In the genomic region with DNA sequence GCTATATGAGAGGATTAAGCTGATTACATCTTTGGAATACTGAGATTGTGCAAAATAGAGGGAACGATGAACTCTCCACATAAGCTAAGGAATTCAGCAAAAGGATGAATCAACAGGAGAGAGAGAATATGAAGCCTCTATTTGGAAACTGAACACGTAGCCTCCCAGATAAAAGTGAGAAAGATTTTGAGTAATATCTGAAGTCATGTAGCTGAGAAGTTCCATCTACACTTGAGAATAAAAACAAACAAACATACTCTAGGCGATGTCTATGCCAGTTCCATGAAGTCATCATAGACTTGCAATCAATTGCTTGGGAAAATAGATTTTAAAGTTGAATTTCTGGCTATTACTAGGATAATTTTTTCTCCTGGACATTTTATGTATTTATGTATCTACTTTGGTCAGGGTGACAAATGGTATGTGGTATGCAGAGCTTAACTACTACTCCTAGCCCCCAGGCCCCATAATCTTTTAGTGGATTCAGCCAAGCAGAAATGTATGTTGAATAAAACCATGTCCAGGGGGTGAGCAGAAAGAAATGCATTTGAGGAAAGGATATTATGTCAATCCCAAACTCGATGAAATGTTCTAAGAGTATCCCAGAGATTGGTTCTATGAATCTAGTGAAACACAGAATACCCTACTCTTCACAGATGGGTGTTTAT, we compare ENCODE assay signal across 21 cellular contexts.
DNase-seq lines count a peak whose midpoint lies in the region; ATAC-seq and TF ChIP-seq lines count a peak whose summit lies in the region.
"Had no signal": no experiment of that assay in that cellular context is flagged by ENCODE, and none has a peak within 500 bp of the region (broad histone marks: within the 10 kb centered on the region; RNA-seq: fewer than 3 reads in every experiment).

No MANE protein-coding gene starts in this region.

- H3K9me3 ChIP-seq in adipocyte (ENCODE audit: control insufficient read depth, low read length) = no peaks in the 10 kb centered on the region
- H3K9me3 ChIP-seq in thyroid gland = no peaks in the 10 kb centered on the region
- H3K9me3 ChIP-seq: tibial artery had no signal

- 80 to 84% methylated on average over 4 of the region's 4 CpGs for WGBS in thyroid gland, 2 donors

- H3K27me3 ChIP-seq in adipocyte (replicated peaks; ENCODE audit: control insufficient read depth, insufficient read depth, low read length) = no peaks in the 10 kb centered on the region
- H3K27me3 ChIP-seq in thyroid gland = no peaks in the 10 kb centered on the region
- H3K27me3 ChIP-seq: tibial artery had no signal

- H3K27ac ChIP-seq in thyroid gland = no peak overlapping the region
- H3K27ac ChIP-seq: tibial artery had no signal

- ATAC-seq in GM21717 (IDR thresholded peaks at IDR 0.05; ENCODE audit: unreplicated experiment) = no peak
- ATAC-seq: natural killer cell treated with Interleukin-12 subunit alpha and Interleukin-12 subunit beta and Interleukin-15 and Interleukin-18, amount 100 ng/mL, for 72 hours had no signal

- TF ChIP-seq CTCF in fibroblast of mammary gland (conservative IDR thresholded peaks at IDR 0.05; ENCODE audit: control insufficient read depth, insufficient read depth, low read depth, low read length) = no peak
- TF ChIP-seq CTCF in thyroid gland (IDR thresholded peaks at IDR 0.05) = no peak

- no peak overlapping the region for H3K4me3 ChIP-seq in adipocyte (ENCODE audit: low read length)
- H3K4me3 ChIP-seq in fibroblast of mammary gland (ENCODE audit: control insufficient read depth, low read depth, low read length) = no peak overlapping the region
- no peak overlapping the region for H3K4me3 ChIP-seq in skeletal muscle cell (ENCODE audit: low read depth, low read length)
- H3K4me3 ChIP-seq in thyroid gland (replicated peaks in 1 of 3) = no peak overlapping the region
- H3K4me3 ChIP-seq: tibial artery had no signal

- H3K9me3 Mint-ChIP-seq in T-helper 2 cell treated with Interferon-gamma antibody and Interleukin-4, amounts not matched to agents 5 μg/mL and 100 μg/mL, for 36 hours = peaks cover 4% of the 10 kb centered on the region
- H3K9me3 Mint-ChIP-seq: activated T-helper 1 cell treated with anti-CD3 and anti-CD28 coated beads, Interleukin-12 subunit alpha, Interleukin-12 subunit beta, Interleukin-2, Interleukin-4 antibody, amounts not matched to agents 30 ng/mL and 10 ng/mL and 1 ng/mL, durations not matched to agents 14 hours and 24 hours and 36 hours had no signal

- H3K36me3 ChIP-seq in adipocyte (ENCODE audit: control insufficient read depth, insufficient read depth, low read length, severe bottlenecking) (no peaks in the 10 kb centered on the region), thyroid gland (no peaks in the 10 kb centered on the region)
- H3K36me3 ChIP-seq: tibial artery had no signal

- intact Hi-C loops in thyroid gland (cut with DNase I) = no loop called here

- no peaks in the 10 kb centered on the region for H3K27me3 Mint-ChIP-seq in T-helper 2 cell treated with Interferon-gamma antibody and Interleukin-4, amounts not matched to agents 5 μg/mL and 100 μg/mL, for 36 hours (ENCODE audit: low read depth)
- H3K27me3 Mint-ChIP-seq: activated naive CD8-positive, alpha-beta T cell treated with anti-CD3 and anti-CD28 coated beads, Interleukin-2, amount 10 ng/mL, durations not matched to agents 7 days and 5 days; CD4-positive, CD25-positive, alpha-beta regulatory T cell; natural killer cell treated with Interleukin-12 subunit alpha and Interleukin-12 subunit beta and Interleukin-15 and Interleukin-18, amount 100 ng/mL, for 72 hours; progenitor cell of endocrine pancreas had no signal

- no peaks in the 10 kb centered on the region for H3K36me3 Mint-ChIP-seq in T-helper 2 cell treated with Interferon-gamma antibody and Interleukin-4, amounts not matched to agents 5 μg/mL and 100 μg/mL, for 36 hours (ENCODE audit: low read depth)
- H3K36me3 Mint-ChIP-seq: activated naive CD8-positive, alpha-beta T cell treated with anti-CD3 and anti-CD28 coated beads, Interleukin-2, amount 10 ng/mL, durations not matched to agents 7 days and 5 days; CD4-positive, CD25-positive, alpha-beta regulatory T cell; natural killer cell treated with Interleukin-12 subunit alpha and Interleukin-12 subunit beta and Interleukin-15 and Interleukin-18, amount 100 ng/mL, for 72 hours had no signal

- H3K9ac ChIP-seq in adipocyte (ENCODE audit: low read length) = peak overlapping the region; percentile 30

- H3K4me1 ChIP-seq in adipocyte (ENCODE audit: control insufficient read depth, insufficient read depth, low read length) (peaks cover 47% of the 10 kb centered on the region), thyroid gland (peaks cover 0 to 4% of the 10 kb centered on the region in 2 donors)

- DNase-seq in GM04504 (ENCODE audit: low read depth) (peak; percentile 46), adipocyte (ENCODE audit: low read depth) (peak; percentile 67), fibroblast of mammary gland (ENCODE audit: low read depth) (peak; percentile 82), skeletal muscle cell (ENCODE audit: low read depth) (peak; percentile 48), thyroid gland (no peak)
- DNase-seq in T-helper 2 cell treated with Interferon-gamma antibody and Interleukin-4, amounts not matched to agents 5 μg/mL and 100 μg/mL, for 36 hours (ENCODE audit: low spot score) = no peak
- no peak for DNase-seq in NK-92 treated with Interleukin-12 subunit alpha and Interleukin-12 subunit beta, amount 100 ng/mL, for 24 hours (lab: John Stamatoyannopoulos, UW)
- DNase-seq: activated CD4-positive, CD25-positive, alpha-beta regulatory T cell; activated CD8-positive, alpha-beta memory T cell treated with anti-CD3 and anti-CD28 coated beads for 24 hours; activated naive CD8-positive, alpha-beta T cell treated with anti-CD3 and anti-CD28 coated beads, Interleukin-2, amount 10 ng/mL, durations not matched to agents 7 days and 5 days; CD4-positive, CD25-positive, alpha-beta regulatory T cell; DMS79; glutamatergic neuron; NCI-H187 treated with DMSO at 0.1 percent for 48 hours; SHP77; T-helper 2 cell; tibial artery had no signal

- H3K27ac Mint-ChIP-seq in T-helper 2 cell treated with Interferon-gamma antibody and Interleukin-4, amounts not matched to agents 5 μg/mL and 100 μg/mL, for 36 hours = no peak overlapping the region
- H3K27ac Mint-ChIP-seq: activated naive CD8-positive, alpha-beta T cell treated with anti-CD3 and anti-CD28 coated beads, Interleukin-2, amount 10 ng/mL, durations not matched to agents 7 days and 5 days; activated T-helper 1 cell treated with anti-CD3 and anti-CD28 coated beads, Interleukin-12 subunit alpha, Interleukin-12 subunit beta, Interleukin-2, Interleukin-4 antibody, amounts not matched to agents 30 ng/mL and 10 ng/mL and 1 ng/mL, durations not matched to agents 14 hours and 24 hours and 36 hours; natural killer cell treated with Interleukin-12 subunit alpha and Interleukin-12 subunit beta and Interleukin-15 and Interleukin-18, amount 100 ng/mL, for 72 hours; progenitor cell of endocrine pancreas had no signal

- H3K4me1 Mint-ChIP-seq in T-helper 2 cell treated with Interferon-gamma antibody and Interleukin-4, amounts not matched to agents 5 μg/mL and 100 μg/mL, for 36 hours (ENCODE audit: low read depth) = no peaks in the 10 kb centered on the region
- H3K4me1 Mint-ChIP-seq: activated naive CD8-positive, alpha-beta T cell treated with anti-CD3 and anti-CD28 coated beads, Interleukin-2, amount 10 ng/mL, durations not matched to agents 7 days and 5 days; CD4-positive, CD25-positive, alpha-beta regulatory T cell had no signal

- TF ChIP-seq POLR2A in thyroid gland (IDR thresholded peaks at IDR 0.05) = no peak

- H3K4me3 Mint-ChIP-seq in T-helper 2 cell treated with Interferon-gamma antibody and Interleukin-4, amounts not matched to agents 5 μg/mL and 100 μg/mL, for 36 hours = no peak overlapping the region
- H3K4me3 Mint-ChIP-seq: activated naive CD8-positive, alpha-beta T cell treated with anti-CD3 and anti-CD28 coated beads, Interleukin-2, amount 10 ng/mL, durations not matched to agents 7 days and 5 days; activated T-helper 1 cell treated with anti-CD3 and anti-CD28 coated beads, Interleukin-12 subunit alpha, Interleukin-12 subunit beta, Interleukin-2, Interleukin-4 antibody, amounts not matched to agents 30 ng/mL and 10 ng/mL and 1 ng/mL, durations not matched to agents 14 hours and 24 hours and 36 hours; CD4-positive, CD25-positive, alpha-beta regulatory T cell; natural killer cell treated with Interleukin-12 subunit alpha and Interleukin-12 subunit beta and Interleukin-15 and Interleukin-18, amount 100 ng/mL, for 72 hours had no signal

Comparison
In these comparisons a context has a peak if more than half of its experiments do, and no peak if none do; other contexts are left out.
1. DNase-seq: peak in GM04504 (single experiment), adipocyte (single experiment), fibroblast of mammary gland (single experiment) and skeletal muscle cell (single experiment); none in thyroid gland (0 of 2), T-helper 2 cell treated with Interferon-gamma antibody and Interleukin-4, amounts not matched to agents 5 μg/mL and 100 μg/mL, for 36 hours (single experiment) and NK-92 treated with Interleukin-12 subunit alpha and Interleukin-12 subunit beta, amount 100 ng/mL, for 24 hours (single experiment).